1 cellular context compared by ENCODE assay signal in the genomic region with DNA sequence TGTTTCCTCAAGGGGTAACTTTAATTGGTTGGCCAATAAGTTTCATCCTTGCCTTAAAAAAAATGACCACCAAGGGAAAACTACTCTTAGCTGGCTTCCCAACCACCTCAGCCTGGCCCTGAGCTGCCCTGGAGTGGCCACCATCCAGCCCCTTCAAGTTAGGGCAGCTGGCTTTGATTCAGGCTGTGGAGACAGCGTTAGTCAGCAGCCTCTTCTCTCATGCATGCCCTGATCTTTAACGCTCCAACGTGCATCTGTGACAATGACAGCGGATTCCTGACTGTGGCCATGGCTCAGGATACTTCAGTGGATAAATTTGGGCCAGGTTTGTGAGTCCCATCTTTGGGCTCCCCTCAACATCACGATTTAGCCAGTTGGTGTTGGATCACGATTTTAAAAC.
TF ChIP-seq lines count a peak whose summit lies in the region.

No MANE protein-coding gene starts in this region.

TF ChIP-seq in IMR-90, 13 proteins besides CTCF, POLR2A, EP300 and RAD21:
- no peak for TF ChIP-seq NFE2L2 (IDR thresholded peaks at IDR 0.05; ENCODE audit: low read depth, low read length)
- no peak for TF ChIP-seq RCOR1 (IDR thresholded peaks at IDR 0.05; ENCODE audit: insufficient replicate concordance, low read length)
- TF ChIP-seq, protein P1, sequence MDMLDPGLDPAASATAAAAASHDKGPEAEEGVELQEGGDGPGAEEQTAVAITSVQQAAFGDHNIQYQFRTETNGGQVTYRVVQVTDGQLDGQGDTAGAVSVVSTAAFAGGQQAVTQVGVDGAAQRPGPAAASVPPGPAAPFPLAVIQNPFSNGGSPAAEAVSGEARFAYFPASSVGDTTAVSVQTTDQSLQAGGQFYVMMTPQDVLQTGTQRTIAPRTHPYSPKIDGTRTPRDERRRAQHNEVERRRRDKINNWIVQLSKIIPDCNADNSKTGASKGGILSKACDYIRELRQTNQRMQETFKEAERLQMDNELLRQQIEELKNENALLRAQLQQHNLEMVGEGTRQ (IDR thresholded peaks at IDR 0.05; ENCODE audit: low read depth, low read length) = no peak
- TF ChIP-seq, protein P2, sequence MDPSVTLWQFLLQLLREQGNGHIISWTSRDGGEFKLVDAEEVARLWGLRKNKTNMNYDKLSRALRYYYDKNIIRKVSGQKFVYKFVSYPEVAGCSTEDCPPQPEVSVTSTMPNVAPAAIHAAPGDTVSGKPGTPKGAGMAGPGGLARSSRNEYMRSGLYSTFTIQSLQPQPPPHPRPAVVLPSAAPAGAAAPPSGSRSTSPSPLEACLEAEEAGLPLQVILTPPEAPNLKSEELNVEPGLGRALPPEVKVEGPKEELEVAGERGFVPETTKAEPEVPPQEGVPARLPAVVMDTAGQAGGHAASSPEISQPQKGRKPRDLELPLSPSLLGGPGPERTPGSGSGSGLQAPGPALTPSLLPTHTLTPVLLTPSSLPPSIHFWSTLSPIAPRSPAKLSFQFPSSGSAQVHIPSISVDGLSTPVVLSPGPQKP (IDR thresholded peaks at IDR 0.05; ENCODE audit: borderline replicate concordance, low read depth, low read length) = no peak
- no peak for TF ChIP-seq FOS (IDR thresholded peaks at IDR 0.05; ENCODE audit: low read depth, low read length)
- no peak for TF ChIP-seq BHLHE40 (IDR thresholded peaks at IDR 0.05; ENCODE audit: low read depth, low read length)
- no peak for TF ChIP-seq MAZ (IDR thresholded peaks at IDR 0.05; ENCODE audit: borderline replicate concordance, low read depth, low read length)
